ENCODE assay signal across 16 cellular contexts in the genomic region with DNA sequence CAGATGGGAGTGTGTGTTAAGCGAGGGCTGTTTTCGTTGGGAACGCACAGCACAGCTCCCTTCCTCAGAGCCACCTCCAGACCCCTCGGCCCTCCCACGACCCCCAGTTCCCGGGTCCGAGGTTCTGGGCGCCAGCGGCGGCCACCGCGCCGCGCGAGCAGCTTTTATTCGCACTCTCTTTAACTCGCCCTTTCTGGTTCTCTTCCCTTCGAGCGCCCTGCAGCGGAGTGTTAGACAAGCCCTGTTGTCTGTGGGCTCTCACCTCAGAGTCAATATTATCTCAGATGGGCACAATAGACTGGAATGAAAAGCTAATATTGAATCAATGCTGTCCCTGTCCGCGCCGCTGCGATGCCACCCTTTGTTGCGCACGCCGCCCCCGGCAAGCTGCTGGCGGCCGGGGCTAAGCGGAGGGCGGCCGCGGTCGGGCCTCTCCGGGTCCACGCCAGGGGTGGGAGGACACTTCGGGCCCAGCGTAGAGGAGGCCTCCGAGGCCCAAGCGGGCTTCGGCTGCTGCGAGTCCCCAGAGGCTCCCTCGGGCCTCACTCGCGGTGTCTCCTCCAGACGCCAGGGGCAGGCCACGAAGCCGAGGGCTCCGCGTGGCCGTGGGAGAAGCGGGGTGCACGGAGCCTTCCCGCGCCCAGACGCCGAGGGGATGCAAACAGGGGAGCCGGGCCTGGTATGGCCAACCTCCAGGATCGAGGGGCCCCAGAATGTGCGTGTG. TPM values are rescaled to one million over a fixed set of nuclear protein-coding genes. Genes with fewer than 3 reads are reported as not detected.
DNase-seq lines count a peak whose midpoint lies in the region; ATAC-seq and TF ChIP-seq lines count a peak whose summit lies in the region.
"Had no signal": no experiment of that assay in that cellular context is flagged by ENCODE, and none has a peak within 500 bp of the region (broad histone marks: within the 10 kb centered on the region; RNA-seq: fewer than 3 reads in every experiment).

No MANE protein-coding gene starts in this region.

- H3K36me3 Mint-ChIP-seq in endodermal cell (ENCODE audit: low read depth), result no peaks in the 10 kb centered on the region
- H3K36me3 Mint-ChIP-seq: CD8-positive, alpha-beta memory T cell had no signal

- peak overlapping the region; percentile 27 for H2AK5ac ChIP-seq in neuronal stem cell (ENCODE audit: low read depth, low read length)

- H3K4me1 ChIP-seq in endodermal cell (ENCODE audit: control insufficient read depth, insufficient read depth, low read length), result peaks cover 7% of the 10 kb centered on the region
- H3K4me1 ChIP-seq in neuronal stem cell (ENCODE audit: control insufficient read depth in 2 of 2, insufficient read depth in 1 of 2, low read depth in 1 of 2, low read length in 2 of 2), result peaks cover 0 to 13% of the 10 kb centered on the region in 2 donors

- H3K27me3 Mint-ChIP-seq in endodermal cell (ENCODE audit: insufficient read depth), result peaks cover 100% of the 10 kb centered on the region

- H4K91ac ChIP-seq in neuronal stem cell (ENCODE audit: low read depth, low read length, poor library complexity), result no peak overlapping the region

- peak overlapping the region; percentile 54 for H3K4me3 ChIP-seq in endodermal cell (ENCODE audit: low read length)
- peak overlapping the region in 1 of 2 donors; percentile 23 for H3K4me3 ChIP-seq in neuronal stem cell (ENCODE audit: low read length in 2 of 2)

- no peaks in the 10 kb centered on the region for H3K36me3 ChIP-seq in endodermal cell (ENCODE audit: control insufficient read depth, insufficient read depth, low read length)
- no peaks in the 10 kb centered on the region for H3K36me3 ChIP-seq in neuronal stem cell (replicated peaks in 1 of 2; ENCODE audit: control insufficient read depth in 2 of 2, insufficient read depth in 2 of 2, low read length in 2 of 2)

- peak overlapping the region; percentile 89 for H3K4me2 ChIP-seq in neuronal stem cell (ENCODE audit: insufficient read depth, low read length, poor library complexity, severe bottlenecking)

- no peak overlapping the region for H3K4ac ChIP-seq in neuronal stem cell (ENCODE audit: low read length)

- H3K4me3 Mint-ChIP-seq in endodermal cell, result peak overlapping the region; percentile 38
- H3K4me3 Mint-ChIP-seq: activated naive CD4-positive, alpha-beta T cell treated with anti-CD3 and anti-CD28 coated beads for 36 hours had no signal

- ATAC-seq in GM18868 (IDR thresholded peaks at IDR 0.05; ENCODE audit: unreplicated experiment), result no peak

- TF ChIP-seq CTCF in endodermal cell (conservative IDR thresholded peaks at IDR 0.05), result no peak

- no peaks in the 10 kb centered on the region for H3K79me1 ChIP-seq in neuronal stem cell (ENCODE audit: low read depth, low read length)

- peak overlapping the region; percentile 51 for H2BK120ac ChIP-seq in neuronal stem cell (ENCODE audit: low read depth, low read length)

- peak overlapping the region; percentile 94 for H3K18ac ChIP-seq in neuronal stem cell (ENCODE audit: low read length)

- peaks cover 15% of the 10 kb centered on the region for H3K4me1 Mint-ChIP-seq in endodermal cell

- H2BK12ac ChIP-seq in neuronal stem cell (ENCODE audit: low read length), result no peak overlapping the region

- H3K27ac ChIP-seq in endodermal cell (ENCODE audit: low read depth, low read length) (no peak overlapping the region), neuronal stem cell (replicated peaks; ENCODE audit: low read length) (no peak overlapping the region)

- H2BK5ac ChIP-seq in neuronal stem cell (ENCODE audit: low read length), result no peak overlapping the region

- H3K9me3 ChIP-seq in endodermal cell (ENCODE audit: control insufficient read depth, low read length) (no peaks in the 10 kb centered on the region), neuronal stem cell (replicated peaks in 1 of 2; ENCODE audit: control insufficient read depth in 2 of 2, insufficient read depth in 1 of 2, low read depth in 1 of 2, low read length in 2 of 2) (no peaks in the 10 kb centered on the region)

- WGBS in endodermal cell (ENCODE audit: insufficient coverage in 1 of 2, insufficient read length in 1 of 2), 2 experiments, result 2% methylated on average over 30 to 61 of the region's 61 CpGs
- no CpG with 5 or more reads among the region's 61 CpGs for WGBS in neuronal stem cell (ENCODE audit: extremely low coverage in 2 of 2, insufficient read length in 2 of 2, insufficient replicate concordance in 1 of 2), 2 donors

- H3K9ac ChIP-seq in endodermal cell (ENCODE audit: extremely low read depth, low read length, poor library complexity, severe bottlenecking) (no peak overlapping the region), neuronal stem cell (ENCODE audit: low read depth, low read length, poor library complexity) (peak overlapping the region; percentile 73)

- H2BK15ac ChIP-seq in neuronal stem cell (ENCODE audit: low read length), result peak overlapping the region; percentile 40

- H3K23ac ChIP-seq in neuronal stem cell (ENCODE audit: low read depth, low read length, poor library complexity), result peak overlapping the region; percentile 70

- H3K27ac Mint-ChIP-seq in endodermal cell, result no peak overlapping the region
- H3K27ac Mint-ChIP-seq: activated naive CD4-positive, alpha-beta T cell treated with anti-CD3 and anti-CD28 coated beads for 36 hours had no signal

- no peaks in the 10 kb centered on the region for H3K9me3 Mint-ChIP-seq in endodermal cell
- H3K9me3 Mint-ChIP-seq: activated naive CD4-positive, alpha-beta T cell treated with anti-CD3 and anti-CD28 coated beads for 36 hours; CD8-positive, alpha-beta memory T cell; dendritic cell treated with granulocyte-macrophage colony-stimulating factor and Interleukin-4, amounts not matched to agents 40 ng/mL and 50 ng/mL, for 4 days had no signal

- peak; percentile 35 for DNase-seq in ELF-1 (ENCODE audit: low read depth, low spot score)
- peak; percentile 32 to 39 for DNase-seq in NCI-H1930 (lab: John Stamatoyannopoulos, UW)
- DNase-seq in endodermal cell, result peak; percentile 73
- DNase-seq in neuronal stem cell (ENCODE audit: low spot score), result no peak
- no peak for DNase-seq in NCI-H1436 (lab: John Stamatoyannopoulos, UW)
- no peak for DNase-seq in NCI-H1694 treated with DMSO at 0.1 percent for 48 hours (lab: John Stamatoyannopoulos, UW)
- no peak for DNase-seq in ureter (ENCODE audit: low spot score)
- DNase-seq: activated CD4-positive, alpha-beta T cell treated with anti-CD3 and anti-CD28 coated beads for 4 hours; activated naive CD4-positive, alpha-beta T cell treated with anti-CD3 and anti-CD28 coated beads for 36 hours; CD8-positive, alpha-beta memory T cell; NCI-H524; stimulated activated naive CD4-positive, alpha-beta T cell had no signal

- no peak overlapping the region for H4K8ac ChIP-seq in neuronal stem cell (ENCODE audit: low read depth, low read length)

- peaks cover 99% of the 10 kb centered on the region for H3K27me3 ChIP-seq in endodermal cell (ENCODE audit: control insufficient read depth, insufficient read depth, low read length, poor library complexity, severe bottlenecking)
- peaks cover 39 to 97% (median 91%) of the 10 kb centered on the region in 3 experiments for H3K27me3 ChIP-seq in neuronal stem cell (ENCODE audit: control insufficient read depth in 3 of 3, insufficient read depth in 3 of 3, low read depth in 1 of 3, low read length in 3 of 3)

- H3K14ac ChIP-seq in neuronal stem cell (ENCODE audit: low read length), result no peak overlapping the region

- H2AFZ ChIP-seq in neuronal stem cell (ENCODE audit: low read length), result peak overlapping the region; percentile 86

RNA-seq across cellular contexts. Expression of gene EMX2, which starts 8.1 kb away (rescaled TPM):
- total RNA-seq in endodermal cell (under 1 TPM in 1 of 2 donors, not detected in 1; 0.18 TPM), ureter (46.1 TPM)
- polyA plus RNA-seq in endodermal cell (2013, experiment 1 of 2), result 3.8 TPM
- 4.6 TPM for polyA plus RNA-seq in endodermal cell (2013, experiment 2 of 2)
- polyA plus RNA-seq in neuronal stem cell (2013, experiment 1 of 2), result 14.9 TPM
- polyA plus RNA-seq in neuronal stem cell (2013, experiment 2 of 2), result 14.7 TPM
- total RNA-seq: activated naive CD4-positive, alpha-beta T cell treated with anti-CD3 and anti-CD28 coated beads for 36 hours; CD8-positive, alpha-beta memory T cell; glomerular endothelial cell; SK-MEL-5 had no signal
- polyA plus RNA-seq: CD8-positive, alpha-beta memory T cell had no signal

Comparison
In these comparisons a context has a peak if more than half of its experiments do, and no peak if none do; other contexts are left out.
1. DNase-seq: peak in ELF-1 (single experiment), NCI-H1930 (2 of 2) and endodermal cell (single experiment); none in neuronal stem cell (single experiment), NCI-H1436 (single experiment), NCI-H1694 treated with DMSO at 0.1 percent for 48 hours (single experiment) and ureter (single experiment).
2. RNA of gene EMX2, which starts 8.1 kb away (total RNA-seq): 46.1 TPM in ureter (single experiment); 0.18 TPM in endodermal cell; every median in the first group is over 10 times any median in the second.